25 cellular contexts compared by ENCODE assay signal in the genomic region with DNA sequence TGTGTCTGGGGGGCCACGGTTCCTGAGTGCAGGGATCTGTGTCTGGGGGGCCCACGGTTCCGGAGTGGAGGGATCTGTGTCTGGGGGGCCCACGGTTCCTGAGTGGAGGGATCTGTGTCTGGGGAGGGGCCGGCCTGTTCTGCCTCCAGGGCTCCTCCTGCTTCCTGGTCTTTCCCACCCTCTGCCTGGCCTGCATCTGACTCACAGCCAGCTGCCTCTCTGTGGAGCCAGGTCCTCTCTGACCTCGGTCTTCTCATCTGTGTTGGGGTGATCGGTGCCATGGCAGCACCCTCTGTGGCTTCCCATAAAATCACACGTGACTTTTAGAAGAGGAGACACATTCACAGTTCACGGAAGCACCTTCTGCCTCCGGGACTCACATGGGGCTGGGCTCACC. TPM values are rescaled to one million over a fixed set of nuclear protein-coding genes. Genes with fewer than 3 reads are reported as not detected.
DNase-seq lines count a peak whose midpoint lies in the region; ATAC-seq, FAIRE-seq and TF ChIP-seq lines count a peak whose summit lies in the region.
"Had no signal": no experiment of that assay in that cellular context is flagged by ENCODE, and none has a peak within 500 bp of the region (broad histone marks: within the 10 kb centered on the region; RNA-seq: fewer than 3 reads in every experiment).

No MANE protein-coding gene starts in this region.

- H3K4me1 Mint-ChIP-seq in activated naive CD8-positive, alpha-beta T cell treated with anti-CD3 and anti-CD28 coated beads, Interleukin-2, amount 50 U/mL, for 24 hours: peaks cover 6% of the 10 kb centered on the region
- no peaks in the 10 kb centered on the region for H3K4me1 Mint-ChIP-seq in activated naive CD8-positive, alpha-beta T cell treated with anti-CD3 and anti-CD28 coated beads for 36 hours
- no peaks in the 10 kb centered on the region for H3K4me1 Mint-ChIP-seq in activated CD4-positive, alpha-beta T cell treated with anti-CD3 and anti-CD28 coated beads for 36 hours

- WGBS in K562 (ENCODE audit: insufficient coverage, low coverage, missing lambda C conversion rate): 91% methylated on average over 6 of the region's 10 CpGs
- WGBS in right lobe of liver (ENCODE audit: insufficient coverage, low coverage, low lambda C conversion rate, missing lambda C conversion rate): 20% methylated on average over 2 of the region's 10 CpGs

- in situ Hi-C loops in K562 (cut with MboI): no loop called here

- H3K9me3 Mint-ChIP-seq in activated naive CD8-positive, alpha-beta T cell treated with anti-CD3 and anti-CD28 coated beads, Interleukin-2, amount 50 U/mL, for 24 hours: no peaks in the 10 kb centered on the region
- H3K9me3 Mint-ChIP-seq in activated naive CD8-positive, alpha-beta T cell treated with anti-CD3 and anti-CD28 coated beads for 36 hours: no peaks in the 10 kb centered on the region
- no peaks in the 10 kb centered on the region for H3K9me3 Mint-ChIP-seq in activated CD4-positive, alpha-beta T cell treated with anti-CD3 and anti-CD28 coated beads for 36 hours (ENCODE audit: low read depth)
- H3K9me3 Mint-ChIP-seq: activated T-helper 1 cell treated with anti-CD3 and anti-CD28 coated beads, Interleukin-12 subunit alpha, Interleukin-12 subunit beta, Interleukin-2, Interleukin-4 antibody, amounts not matched to agents 30 ng/mL and 10 ng/mL and 1 ng/mL, durations not matched to agents 14 hours and 24 hours and 36 hours had no signal

- no peak for FAIRE-seq in K562 (lab: Jason Lieb, UNC)
- no peak for FAIRE-seq in D721Med (lab: Jason Lieb, UNC)
- FAIRE-seq: GM12892, keratinocyte had no signal

- H3K79me2 ChIP-seq in K562 (ENCODE audit: control insufficient read depth, insufficient read depth, low read length): peaks cover 53% of the 10 kb centered on the region

- ATAC-seq in activated naive CD8-positive, alpha-beta T cell treated with anti-CD3 and anti-CD28 coated beads, Interleukin-2, amount 50 U/mL, for 24 hours: peak; percentile 82
- ATAC-seq in K562 (no peak), right lobe of liver (peak in 1 of 4 donors; percentile 10)
- ATAC-seq in activated CD4-positive, alpha-beta T cell treated with anti-CD3 and anti-CD28 coated beads for 36 hours: no peak
- ATAC-seq: heart left ventricle had no signal

- no peak overlapping the region for H3K4me2 ChIP-seq in K562 (ENCODE audit: insufficient read depth, low read length)
- H3K4me2 ChIP-seq: KMS-11, PC-9, SK-N-SH had no signal

- CTCF ChIA-PET in K562 (lab: Yijun Ruan, JAX; ENCODE audit: low intra/inter-chr PET ratio): no interaction called here
- CTCF ChIA-PET in activated CD4-positive, alpha-beta T cell treated with anti-CD3 and anti-CD28 coated beads for 36 hours (lab: Charles Lee): no interaction called here

- peak; percentile 23 for DNase-seq in activated naive CD8-positive, alpha-beta T cell treated with anti-CD3 and anti-CD28 coated beads, Interleukin-2, amount 50 U/mL, for 24 hours
- no peak for DNase-seq in activated naive CD8-positive, alpha-beta T cell treated with anti-CD3 and anti-CD28 coated beads for 36 hours
- DNase-seq in K562 (ENCODE audit: extremely low read depth in 1 of 4, low spot score in 3 of 4) (no peak), right lobe of liver (no peak), D721Med (ENCODE audit: insufficient read length, low spot score) (no peak), medulla oblongata (ENCODE audit: extremely low spot score) (no peak)
- no peak for DNase-seq in activated CD4-positive, alpha-beta T cell treated with anti-CD3 and anti-CD28 coated beads for 36 hours
- DNase-seq in stimulated activated naive CD4-positive, alpha-beta T cell treated with Interleukin-2 at 50 U/mL for 16 hours (lab: John Stamatoyannopoulos, UW): no peak
- DNase-seq: COR-L47; GDM1; heart left ventricle; midbrain; NCI-H1105; NCI-H774; occipital lobe; PC-9; SK-N-SH; stimulated activated CD4-positive, alpha-beta T cell treated with anti-CD3 and anti-CD28 coated beads, Interleukin-4, amount 100 ng/mL, for 4 hours had no signal

- no peaks in the 10 kb centered on the region for H3K27me3 Mint-ChIP-seq in activated naive CD8-positive, alpha-beta T cell treated with anti-CD3 and anti-CD28 coated beads, Interleukin-2, amount 50 U/mL, for 24 hours
- H3K27me3 Mint-ChIP-seq in activated naive CD8-positive, alpha-beta T cell treated with anti-CD3 and anti-CD28 coated beads for 36 hours: no peaks in the 10 kb centered on the region
- H3K27me3 Mint-ChIP-seq in activated CD4-positive, alpha-beta T cell treated with anti-CD3 and anti-CD28 coated beads for 36 hours: no peaks in the 10 kb centered on the region

- H3K4me3 Mint-ChIP-seq in activated naive CD8-positive, alpha-beta T cell treated with anti-CD3 and anti-CD28 coated beads, Interleukin-2, amount 50 U/mL, for 24 hours: no peak overlapping the region
- H3K4me3 Mint-ChIP-seq in activated naive CD8-positive, alpha-beta T cell treated with anti-CD3 and anti-CD28 coated beads for 36 hours: no peak overlapping the region
- H3K4me3 Mint-ChIP-seq in activated CD4-positive, alpha-beta T cell treated with anti-CD3 and anti-CD28 coated beads for 36 hours: no peak overlapping the region
- H3K4me3 Mint-ChIP-seq: activated T-helper 1 cell treated with anti-CD3 and anti-CD28 coated beads, Interleukin-12 subunit alpha, Interleukin-12 subunit beta, Interleukin-2, Interleukin-4 antibody, amounts not matched to agents 30 ng/mL and 10 ng/mL and 1 ng/mL, durations not matched to agents 14 hours and 24 hours and 36 hours had no signal

- no peaks in the 10 kb centered on the region for H3K36me3 Mint-ChIP-seq in activated naive CD8-positive, alpha-beta T cell treated with anti-CD3 and anti-CD28 coated beads, Interleukin-2, amount 50 U/mL, for 24 hours (ENCODE audit: low read depth)
- H3K36me3 Mint-ChIP-seq in activated naive CD8-positive, alpha-beta T cell treated with anti-CD3 and anti-CD28 coated beads for 36 hours: peaks cover 1% of the 10 kb centered on the region
- H3K36me3 Mint-ChIP-seq in activated CD4-positive, alpha-beta T cell treated with anti-CD3 and anti-CD28 coated beads for 36 hours (ENCODE audit: low read depth): no peaks in the 10 kb centered on the region

- no peaks in the 10 kb centered on the region for H4K20me1 ChIP-seq in K562 (replicated peaks; ENCODE audit: control insufficient read depth, insufficient read depth, low read length)

- BruUV-seq in K562 (replicated peaks; lab: Mats Ljungman, UMichigan): no TSS peak

- H3K9me3 ChIP-seq in K562 (replicated peaks; ENCODE audit: control insufficient read depth, insufficient read depth, low read depth, low read length): no peaks in the 10 kb centered on the region
- no peaks in the 10 kb centered on the region for H3K9me3 ChIP-seq in right lobe of liver
- H3K9me3 ChIP-seq: heart left ventricle, SK-N-SH, upper lobe of left lung had no signal

- peak overlapping the region; percentile 49 for H3K27ac Mint-ChIP-seq in activated naive CD8-positive, alpha-beta T cell treated with anti-CD3 and anti-CD28 coated beads, Interleukin-2, amount 50 U/mL, for 24 hours
- H3K27ac Mint-ChIP-seq in activated naive CD8-positive, alpha-beta T cell treated with anti-CD3 and anti-CD28 coated beads for 36 hours: no peak overlapping the region
- no peak overlapping the region for H3K27ac Mint-ChIP-seq in activated CD4-positive, alpha-beta T cell treated with anti-CD3 and anti-CD28 coated beads for 36 hours
- H3K27ac Mint-ChIP-seq: activated T-helper 1 cell treated with anti-CD3 and anti-CD28 coated beads, Interleukin-12 subunit alpha, Interleukin-12 subunit beta, Interleukin-2, Interleukin-4 antibody, amounts not matched to agents 30 ng/mL and 10 ng/mL and 1 ng/mL, durations not matched to agents 14 hours and 24 hours and 36 hours had no signal

- no peak for TF ChIP-seq EP300 in K562 (IDR thresholded peaks at IDR 0.05; ENCODE audit: low read length)

- no peak for TF ChIP-seq POLR2A in K562 (conservative IDR thresholded peaks at IDR 0.05)
- no peak for TF ChIP-seq POLR2A in right lobe of liver (IDR thresholded peaks at IDR 0.05)

- no peak for TF ChIP-seq CTCF in K562 (IDR thresholded peaks at IDR 0.05 in 2 of 3, conservative IDR thresholded peaks at IDR 0.05 in 1 of 3; ENCODE audit: insufficient read depth in 2 of 3, low read depth in 1 of 3, low read length in 3 of 3)
- no peak for TF ChIP-seq CTCF in right lobe of liver (IDR thresholded peaks at IDR 0.05)
- TF ChIP-seq CTCF in D721Med (IDR thresholded peaks at IDR 0.05; ENCODE audit: insufficient read depth, missing control alignments): no peak

- H3K27ac ChIP-seq in K562 (ENCODE audit: extremely low read depth, low read depth, low read length) (no peak overlapping the region), right lobe of liver (peak overlapping the region; percentile 48 to 87 (median 77))
- H3K27ac ChIP-seq: epithelial cell of prostate, heart left ventricle, HL-60, KMS-11, PC-9, upper lobe of left lung had no signal

- H3K9ac ChIP-seq in K562 (ENCODE audit: insufficient read depth in 1 of 2, low read depth in 2 of 2, low read length in 2 of 2): peak overlapping the region in 1 of 2 experiments; percentile 82; a peak in 2 of 4 replicates
- H3K9ac ChIP-seq: KMS-11, SK-N-SH had no signal

- POLR2A ChIA-PET in K562 (lab: Yijun Ruan, JAX): no interaction called here
- POLR2A ChIA-PET in activated CD4-positive, alpha-beta T cell treated with anti-CD3 and anti-CD28 coated beads for 36 hours (lab: Charles Lee): no interaction called here

- H2AFZ ChIP-seq in K562 (ENCODE audit: low read depth, low read length): no peak overlapping the region
- H2AFZ ChIP-seq: PC-9 had no signal

- H3K27me3 ChIP-seq in K562 (ENCODE audit: control insufficient read depth in 2 of 2, insufficient read depth in 2 of 2, low read length in 2 of 2): no peaks in the 10 kb centered on the region
- no peaks in the 10 kb centered on the region for H3K27me3 ChIP-seq in right lobe of liver
- H3K27me3 ChIP-seq: heart left ventricle, upper lobe of left lung had no signal

- intact Hi-C loops in K562 (cut with micrococcal nuclease): no loop called here
- intact Hi-C loops in right lobe of liver (cut with DNase I): no loop called here
- intact Hi-C loops in activated CD4-positive, alpha-beta T cell treated with anti-CD3 and anti-CD28 coated beads for 36 hours (cut with DNase I, micrococcal nuclease): no loop called here

- H3K4me3 ChIP-seq in K562 (no peak overlapping the region), right lobe of liver (no peak overlapping the region)
- H3K4me3 ChIP-seq: heart left ventricle, PC-9, upper lobe of left lung had no signal

- peaks cover 39 to 96% of the 10 kb centered on the region in 2 experiments for H3K4me1 ChIP-seq in K562 (replicated peaks in 1 of 2; ENCODE audit: control insufficient read depth in 2 of 2, insufficient read depth in 2 of 2, low read length in 2 of 2)
- H3K4me1 ChIP-seq in right lobe of liver: peaks cover 2 to 48% (median 37%) of the 10 kb centered on the region in 4 donors

- H3K36me3 ChIP-seq in K562 (ENCODE audit: control insufficient read depth, insufficient read depth, low read length) (peaks cover 67% of the 10 kb centered on the region; the same call in 2 of the 3 replicates), right lobe of liver (no peaks in the 10 kb centered on the region)
- H3K36me3 ChIP-seq: heart left ventricle, upper lobe of left lung had no signal

- peaks cover 6% of the 10 kb centered on the region for H3K9me1 ChIP-seq in K562 (ENCODE audit: control insufficient read depth, insufficient read depth, low read length)

- no peak for TF ChIP-seq RAD21 in K562 (CRISPR knock-in tag; conservative IDR thresholded peaks at IDR 0.05 in 1 of 2, IDR thresholded peaks at IDR 0.05 in 1 of 2)

RNA-seq across cellular contexts. Expression of gene ZFPM1, which starts 50.3 kb away (rescaled TPM):
- 1 to 10 TPM; 6.7 to 6.9 TPM for total RNA-seq in activated naive CD8-positive, alpha-beta T cell treated with anti-CD3 and anti-CD28 coated beads for 36 hours
- total RNA-seq in K562 (2011; cell fraction: chromatin; rRNA removed; ENCODE audit: low replicate concordance): 14.4 and 38.8 TPM in 2 replicates
- total RNA-seq in K562 (2011; cell fraction: nucleolus; rRNA removed): 25.3 and 27.9 TPM in 2 replicates
- 16.8 and 18.9 TPM in 2 replicates for total RNA-seq in K562 (2011; cell fraction: nucleoplasm; rRNA removed)
- total RNA-seq in K562 (2014; rRNA removed) (4.5 and 8.7 TPM in 2 replicates), K562 (2014; rRNA removed; fragmentation: Illumina TruSeq; extraction: Trizol) (0.26 and 0.47 TPM in 2 replicates), K562 (2015; rRNA removed; fragmentation: Illumina TruSeq; extraction: Trizol) (3.2 and 4.5 TPM in 2 replicates), K562 (2021) (32.7 and 35.9 TPM in 2 replicates), right lobe of liver (10 to 100 TPM in 2 of 6 experiments, 1 to 10 TPM in 4; 3.8 to 15.5 (median 8.3) TPM)
- polyA plus RNA-seq in K562 (2011; rRNA removed) (0.88 and 1.4 TPM in 2 replicates), K562 (2014; fragmentation: Illumina TruSeq; extraction: Trizol) (1.2 and 5.1 TPM in 2 replicates), K562 (2014; fragmentation: Nextera tagmentation; extraction: Ambion mirVana) (under 1 TPM; 0.03 to 0.11 TPM), K562 (2014; rRNA removed) (4.7 and 5.5 TPM in 2 replicates)
- polyA plus RNA-seq in K562 (2011; cell fraction: cytosol; rRNA removed): 0.81 and 4.8 TPM in 2 replicates
- polyA plus RNA-seq in K562 (2011; cell fraction: nucleus; rRNA removed): 3.4 and 13.6 TPM in 2 replicates
- 7.9 and 12.2 TPM in 2 replicates for polyA plus RNA-seq in K562 (2012)
- polyA minus RNA-seq in K562 (2011; rRNA and poly(A)+ RNA removed): 0.30 and 1.1 TPM in 2 replicates
- polyA minus RNA-seq in K562 (2011; cell fraction: cytosol; rRNA and poly(A)+ RNA removed): 12.3 and 14.7 TPM in 2 replicates
- 7.7 and 10.1 TPM in 2 replicates for polyA minus RNA-seq in K562 (2011; cell fraction: nucleus; rRNA and poly(A)+ RNA removed)
- 10 to 100 TPM in 1 of 2 experiments, 1 to 10 TPM in 1; 9.9 to 12.6 TPM for total RNA-seq in activated CD4-positive, alpha-beta T cell treated with anti-CD3 and anti-CD28 coated beads for 36 hours
